In the genomic region with DNA sequence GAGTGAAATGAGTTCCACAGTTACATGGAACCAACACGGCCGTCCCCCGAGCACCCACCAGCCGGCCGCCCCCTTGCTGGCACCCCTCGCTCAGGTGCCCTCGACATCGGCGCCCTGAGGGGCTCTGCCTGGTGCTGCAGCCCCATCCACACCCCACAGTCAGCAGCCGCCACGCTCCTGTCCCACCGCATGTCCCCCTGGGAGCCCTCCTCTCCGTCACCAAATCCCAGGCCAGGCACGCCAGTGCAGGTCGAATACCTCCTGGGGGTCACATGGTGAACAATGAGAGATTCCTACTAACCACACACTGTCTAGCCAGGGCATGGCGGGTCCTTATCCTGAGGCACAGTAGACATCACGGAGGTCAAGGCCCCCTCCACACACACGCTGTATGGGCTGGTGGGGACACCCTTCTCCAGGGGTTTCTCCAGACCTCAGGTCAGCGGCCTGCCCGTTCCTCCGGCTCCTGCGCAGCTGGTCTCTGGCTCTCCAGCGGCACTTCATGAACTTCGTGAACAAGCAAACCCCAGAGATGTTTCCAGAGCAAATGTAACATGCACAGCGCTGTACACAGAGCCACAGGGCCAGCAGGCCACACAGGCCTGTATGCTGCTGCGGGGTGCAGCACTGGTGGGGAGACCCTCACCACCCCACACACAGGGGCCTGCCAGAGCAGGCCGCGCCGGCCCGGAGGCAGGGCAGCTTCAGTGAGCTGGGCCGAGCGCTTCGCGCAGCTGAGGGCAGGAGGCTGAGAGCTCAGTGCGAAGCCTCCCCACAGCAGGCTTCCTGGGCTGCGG, we compare ENCODE assay signal across 13 cellular contexts. TPM values are rescaled to one million over a fixed set of nuclear protein-coding genes. Genes with fewer than 3 reads are reported as not detected.
A peak's percentile ranks its signal among the peaks of the same experiment; 100 is the strongest.
DNase-seq lines count a peak whose midpoint lies in the region; ATAC-seq and TF ChIP-seq lines count a peak whose summit lies in the region.
"Had no signal": no experiment of that assay in that cellular context is flagged by ENCODE, and none has a peak within 500 bp of the region (broad histone marks: within the 10 kb centered on the region; RNA-seq: fewer than 3 reads in every experiment).

No MANE protein-coding gene starts in this region.

- ATAC-seq in activated B cell treated with CpG ODN at 0.5 μM for 24 hours (ENCODE audit: low read depth) (no peak), HG03135 (IDR thresholded peaks at IDR 0.05; ENCODE audit: unreplicated experiment) (no peak)

- H3K27ac ChIP-seq in tibial artery (no peak overlapping the region), trophoblast cell (ENCODE audit: low read depth, low read length) (no peak overlapping the region)
- H3K27ac ChIP-seq: neutrophil had no signal

- peak; percentile 7 for DNase-seq in activated naive CD4-positive, alpha-beta T cell treated with anti-CD3 and anti-CD28 coated beads, Interleukin-2, amount 50 U/mL, for 16 hours
- DNase-seq in activated naive CD4-positive, alpha-beta T cell treated with anti-CD3 and anti-CD28 coated beads for 36 hours, result no peak
- DNase-seq in activated B cell treated with CpG ODN at 0.5 μM for 24 hours (peak; percentile 8), immature natural killer cell (no peak), tibial artery (peak; percentile 13 to 59), trophoblast cell (no peak), NCI-H128 (lab: John Stamatoyannopoulos, UW; ENCODE audit: unreplicated experiment) (no peak)
- DNase-seq: amygdala, NCI-H1930 had no signal

- no peak overlapping the region for H3K4ac ChIP-seq in trophoblast cell (ENCODE audit: low read depth, low read length)

- no peak overlapping the region for H3K9ac ChIP-seq in trophoblast cell (ENCODE audit: low read length)

- H3K14ac ChIP-seq in trophoblast cell (ENCODE audit: low read length), result no peak overlapping the region

- H2AK5ac ChIP-seq in trophoblast cell (ENCODE audit: low read length), result no peak overlapping the region

- POLR2A ChIA-PET in activated B cell treated with CpG ODN at 0.5 μM for 24 hours (lab: Charles Lee), result no interaction called here

- no peak for TF ChIP-seq CTCF in activated B cell treated with CpG ODN at 0.5 μM for 24 hours (IDR thresholded peaks at IDR 0.05)
- no peak for TF ChIP-seq CTCF in tibial artery (IDR thresholded peaks at IDR 0.05)

- H3K9me3 Mint-ChIP-seq in activated naive CD4-positive, alpha-beta T cell treated with anti-CD3 and anti-CD28 coated beads for 36 hours, result no peaks in the 10 kb centered on the region
- H3K9me3 Mint-ChIP-seq in activated B cell treated with CpG ODN at 0.5 μM for 24 hours, result peaks cover 3% of the 10 kb centered on the region
- H3K9me3 Mint-ChIP-seq in immature natural killer cell, result peaks cover 0 to 5% (median 0%) of the 10 kb centered on the region in 6 donors

- peaks cover 51 to 75% (median 75%) of the 10 kb centered on the region in 3 donors for H3K36me3 ChIP-seq in tibial artery
- peaks cover 57 to 67% of the 10 kb centered on the region in 2 experiments for H3K36me3 ChIP-seq in trophoblast cell (ENCODE audit: control insufficient read depth in 1 of 2, insufficient read depth in 2 of 2, low read length in 2 of 2)

- intact Hi-C loops in activated naive CD4-positive, alpha-beta T cell treated with anti-CD3 and anti-CD28 coated beads for 36 hours (cut with micrococcal nuclease), result no loop called here
- intact Hi-C loops in activated B cell treated with CpG ODN at 0.5 μM for 24 hours (cut with micrococcal nuclease) (no loop called here), tibial artery (cut with DNase I; ENCODE audit: low total_unique reads) (no loop called here)

- no peaks in the 10 kb centered on the region for H3K79me2 ChIP-seq in trophoblast cell (ENCODE audit: control insufficient read depth, insufficient read depth, low read length, poor library complexity)

- H4K8ac ChIP-seq in trophoblast cell (ENCODE audit: low read depth, low read length), result no peak overlapping the region

- no peak overlapping the region for H2BK120ac ChIP-seq in trophoblast cell (ENCODE audit: insufficient read depth, low read length, poor library complexity)

- H3K4me3 Mint-ChIP-seq in activated naive CD4-positive, alpha-beta T cell treated with anti-CD3 and anti-CD28 coated beads for 36 hours, result no peak overlapping the region
- no peak overlapping the region for H3K4me3 Mint-ChIP-seq in activated B cell treated with CpG ODN at 0.5 μM for 24 hours
- H3K4me3 Mint-ChIP-seq in immature natural killer cell, result peak overlapping the region; percentile 46 to 69 (median 67)

- peaks cover 15% of the 10 kb centered on the region for H3K4me1 Mint-ChIP-seq in activated naive CD4-positive, alpha-beta T cell treated with anti-CD3 and anti-CD28 coated beads for 36 hours (ENCODE audit: low read depth)
- no peaks in the 10 kb centered on the region for H3K4me1 Mint-ChIP-seq in activated B cell treated with CpG ODN at 0.5 μM for 24 hours
- peaks cover 38 to 44% of the 10 kb centered on the region in 2 donors for H3K4me1 Mint-ChIP-seq in immature natural killer cell

- no peak overlapping the region for H2BK5ac ChIP-seq in trophoblast cell (ENCODE audit: low read depth, low read length, poor library complexity)

- H3K4me3 ChIP-seq in tibial artery, result no peak overlapping the region
- H3K4me3 ChIP-seq in trophoblast cell (ENCODE audit: low read depth, low read length), result no peak overlapping the region
- H3K4me3 ChIP-seq: HAP-1, smooth muscle cell had no signal

- H3K4me2 ChIP-seq in trophoblast cell (ENCODE audit: low read length), result no peak overlapping the region
- H3K4me2 ChIP-seq: smooth muscle cell had no signal

- no peaks in the 10 kb centered on the region for H3K4me1 ChIP-seq in tibial artery
- H3K4me1 ChIP-seq in trophoblast cell (ENCODE audit: control insufficient read depth in 1 of 2, insufficient read depth in 2 of 2, low read length in 2 of 2), result no peaks in the 10 kb centered on the region
- H3K4me1 ChIP-seq: HAP-1 had no signal

- no peaks in the 10 kb centered on the region for H3K79me1 ChIP-seq in trophoblast cell (ENCODE audit: low read length)

- no peaks in the 10 kb centered on the region for H3K9me3 ChIP-seq in tibial artery
- H3K9me3 ChIP-seq in trophoblast cell (ENCODE audit: insufficient read depth, low read depth, low read length), result peaks cover 5% of the 10 kb centered on the region
- H3K9me3 ChIP-seq: HAP-1 had no signal

- H2BK12ac ChIP-seq in trophoblast cell (ENCODE audit: low read length), result no peak overlapping the region

- no peaks in the 10 kb centered on the region for H3K27me3 Mint-ChIP-seq in activated naive CD4-positive, alpha-beta T cell treated with anti-CD3 and anti-CD28 coated beads for 36 hours (ENCODE audit: low read depth)
- H3K27me3 Mint-ChIP-seq in activated B cell treated with CpG ODN at 0.5 μM for 24 hours, result no peaks in the 10 kb centered on the region
- H3K27me3 Mint-ChIP-seq in immature natural killer cell (ENCODE audit: low read depth in 3 of 3), result peaks cover 5 to 7% (median 6%) of the 10 kb centered on the region in 3 donors

- no peak overlapping the region for H4K12ac ChIP-seq in trophoblast cell (ENCODE audit: low read depth, low read length)

- H2AFZ ChIP-seq in trophoblast cell (ENCODE audit: insufficient read depth, low read length, poor library complexity), result no peak overlapping the region

- no peaks in the 10 kb centered on the region for H3K27me3 ChIP-seq in tibial artery
- H3K27me3 ChIP-seq in trophoblast cell (ENCODE audit: insufficient read depth, low read length), result no peaks in the 10 kb centered on the region
- H3K27me3 ChIP-seq: neutrophil had no signal

- H3K18ac ChIP-seq in trophoblast cell (ENCODE audit: low read length), result no peak overlapping the region

- no peak overlapping the region for H3K23ac ChIP-seq in trophoblast cell (ENCODE audit: low read length)

- no CpG with 5 or more reads among the region's 36 CpGs for WGBS in trophoblast cell (ENCODE audit: extremely low coverage, insufficient coverage, insufficient read length)

- peaks cover 18% of the 10 kb centered on the region for H3K36me3 Mint-ChIP-seq in activated naive CD4-positive, alpha-beta T cell treated with anti-CD3 and anti-CD28 coated beads for 36 hours (ENCODE audit: low read depth)
- H3K36me3 Mint-ChIP-seq in activated B cell treated with CpG ODN at 0.5 μM for 24 hours (ENCODE audit: low read depth) (peaks cover 53% of the 10 kb centered on the region), immature natural killer cell (peaks cover 14 to 27% (median 18%) of the 10 kb centered on the region in 3 donors)

- CTCF ChIA-PET in activated naive CD4-positive, alpha-beta T cell treated with anti-CD3 and anti-CD28 coated beads for 36 hours (lab: Charles Lee), result no interaction called here
- CTCF ChIA-PET in activated B cell treated with CpG ODN at 0.5 μM for 24 hours (lab: Charles Lee), result no interaction called here

- H4K91ac ChIP-seq in trophoblast cell (ENCODE audit: low read depth, low read length), result no peak overlapping the region

- H3K27ac Mint-ChIP-seq in activated naive CD4-positive, alpha-beta T cell treated with anti-CD3 and anti-CD28 coated beads for 36 hours, result no peak overlapping the region
- H3K27ac Mint-ChIP-seq in activated B cell treated with CpG ODN at 0.5 μM for 24 hours, result no peak overlapping the region
- peak overlapping the region; percentile 83 to 94 (median 84) for H3K27ac Mint-ChIP-seq in immature natural killer cell

RNA-seq across cellular contexts. Expression of a gene that starts 21.8 kb away (rescaled TPM):
- 10 to 100 TPM; 14.4 to 15.9 TPM for total RNA-seq in activated naive CD4-positive, alpha-beta T cell treated with anti-CD3 and anti-CD28 coated beads for 36 hours
- total RNA-seq in activated B cell treated with CpG ODN at 0.5 μM for 24 hours, result 19.3 and 21.4 TPM in 2 replicates
- 1 to 10 TPM; 1.1 to 5.2 (median 4.7) TPM for polyA plus RNA-seq in immature natural killer cell
- 33.1 and 33.8 TPM in 2 replicates for polyA plus RNA-seq in trophoblast cell (2013)

Comparison
In these comparisons a context has a peak if more than half of its experiments do, and no peak if none do; other contexts are left out.
1. DNase-seq: peak in activated naive CD4-positive, alpha-beta T cell treated with anti-CD3 and anti-CD28 coated beads, Interleukin-2, amount 50 U/mL, for 16 hours (single experiment), activated B cell treated with CpG ODN at 0.5 μM for 24 hours (single experiment) and tibial artery (2 of 2); none in activated naive CD4-positive, alpha-beta T cell treated with anti-CD3 and anti-CD28 coated beads for 36 hours (single experiment), immature natural killer cell (0 of 3), trophoblast cell (0 of 2) and NCI-H128 (single experiment).
2. H3K27ac Mint-ChIP-seq: peak in immature natural killer cell (6 of 6); none in activated naive CD4-positive, alpha-beta T cell treated with anti-CD3 and anti-CD28 coated beads for 36 hours (single experiment) and activated B cell treated with CpG ODN at 0.5 μM for 24 hours (single experiment).
3. H3K4me3 Mint-ChIP-seq: peak in immature natural killer cell (5 of 5); none in activated naive CD4-positive, alpha-beta T cell treated with anti-CD3 and anti-CD28 coated beads for 36 hours (single experiment) and activated B cell treated with CpG ODN at 0.5 μM for 24 hours (single experiment).